In the genomic region with DNA sequence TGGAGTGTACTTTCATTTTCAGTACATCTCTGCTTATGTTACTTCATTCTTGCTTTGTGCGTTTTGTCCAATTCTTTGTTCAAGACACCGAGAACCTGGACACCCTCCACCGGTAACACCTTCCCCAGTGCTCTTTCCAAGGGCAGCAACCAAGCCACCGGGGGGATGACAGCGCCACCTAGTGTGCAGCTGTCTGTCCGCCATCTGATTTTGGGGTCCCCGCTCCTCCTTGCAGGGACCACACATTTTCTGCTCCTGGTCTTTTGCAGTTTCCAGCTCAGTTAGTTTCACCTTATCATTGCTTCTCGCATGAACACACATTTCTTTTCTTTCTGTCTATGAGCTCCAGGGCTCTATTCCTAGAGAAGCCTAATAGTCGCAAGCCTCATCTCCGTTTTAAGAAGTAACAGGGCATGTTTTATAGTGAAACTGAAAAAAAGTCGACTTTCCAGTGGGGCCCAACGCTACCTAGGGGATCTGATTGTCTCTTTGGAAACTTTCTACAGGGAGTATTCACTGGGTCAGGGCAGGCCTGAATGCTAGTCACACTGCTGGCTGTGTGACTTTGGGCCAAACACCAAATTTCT, we compare ENCODE assay signal across 8 cellular contexts.
DNase-seq lines count a peak whose midpoint lies in the region; ATAC-seq lines count a peak whose summit lies in the region.

No MANE protein-coding gene starts in this region.

- peak; percentile 70 for DNase-seq in Daoy (ENCODE audit: low read depth)
- peak; percentile 52 for DNase-seq in HT-29 (ENCODE audit: low spot score)
- peak; percentile 60 to 65 for DNase-seq in activated T-cell treated with anti-CD3 and anti-CD28 coated beads, Interleukin-2, amount 50 U/mL, for 48 hours
- DNase-seq in kidney tubule cell (ENCODE audit: low spot score) = peak; percentile 17
- DNase-seq in NCI-H1694 treated with DMSO at 0.1 percent for 48 hours (lab: John Stamatoyannopoulos, UW) = no peak
- no peak for DNase-seq in NOMO-1 treated with dmso at 0.1 percent for 144 hours (lab: John Stamatoyannopoulos, UW; ENCODE audit: unreplicated experiment)

- no peak for ATAC-seq in HG03432 (IDR thresholded peaks at IDR 0.05; ENCODE audit: unreplicated experiment)
- no peak for ATAC-seq in GM21529 (IDR thresholded peaks at IDR 0.05; ENCODE audit: unreplicated experiment)

Comparison
In these comparisons a context has a peak if more than half of its experiments do, and no peak if none do; other contexts are left out.
1. DNase-seq: peak in Daoy (single experiment), HT-29 (single experiment), activated T-cell treated with anti-CD3 and anti-CD28 coated beads, Interleukin-2, amount 50 U/mL, for 48 hours (2 of 2) and kidney tubule cell (single experiment); none in NCI-H1694 treated with DMSO at 0.1 percent for 48 hours (single experiment) and NOMO-1 treated with dmso at 0.1 percent for 144 hours (single experiment).